Comparison of ENCODE assay signal across 18 cellular contexts in the genomic region with DNA sequence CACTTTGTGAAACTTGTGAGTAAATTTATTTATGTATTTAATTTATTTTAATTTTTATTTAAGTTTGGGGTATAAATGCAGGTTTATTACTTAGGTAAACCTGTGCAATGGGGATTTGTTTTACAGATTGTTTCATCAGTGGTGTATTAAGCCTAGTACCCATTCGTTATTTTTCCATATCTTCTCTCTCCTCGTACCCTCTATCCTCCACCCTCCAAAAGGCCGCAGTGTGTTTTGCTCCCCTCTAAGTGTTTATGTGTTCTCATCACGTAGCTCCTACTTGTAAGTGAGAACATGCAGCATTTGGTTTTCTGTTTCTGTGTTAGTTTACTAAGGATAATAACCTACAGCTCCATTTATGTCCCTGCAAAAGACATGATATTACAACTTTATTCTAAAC.
"Had no signal": no experiment of that assay in that cellular context is flagged by ENCODE, and none has a peak within 500 bp of the region (broad histone marks: within the 10 kb centered on the region; RNA-seq: fewer than 3 reads in every experiment).

No MANE protein-coding gene starts in this region.

- H3K27me3 Mint-ChIP-seq: activated CD8-positive, alpha-beta T cell treated with anti-CD3 and anti-CD28 coated beads for 36 hours; natural killer cell treated with Interleukin-12 subunit alpha and Interleukin-12 subunit beta and Interleukin-15 and Interleukin-18, amount 100 ng/mL, for 72 hours; progenitor cell of endocrine pancreas; stimulated activated naive B cell treated with anti-CD40 and anti-IgM and Interleukin-4, amounts not matched to agents 10 μg/mL and 1 μg/mL and 100 μg/mL, for 72 hours had no signal

- H3K27ac Mint-ChIP-seq: activated CD8-positive, alpha-beta T cell treated with anti-CD3 and anti-CD28 coated beads for 36 hours; activated naive CD8-positive, alpha-beta T cell; immature natural killer cell; natural killer cell treated with Interleukin-12 subunit alpha and Interleukin-12 subunit beta and Interleukin-15 and Interleukin-18, amount 100 ng/mL, for 72 hours; progenitor cell of endocrine pancreas; stimulated activated naive B cell treated with anti-CD40 and anti-IgM and Interleukin-4, amounts not matched to agents 10 μg/mL and 1 μg/mL and 100 μg/mL, for 72 hours had no signal

- H3K36me3 Mint-ChIP-seq: activated naive CD8-positive, alpha-beta T cell; immature natural killer cell; stimulated activated naive B cell treated with anti-CD40 and anti-IgM and Interleukin-4, amounts not matched to agents 10 μg/mL and 1 μg/mL and 100 μg/mL, for 72 hours had no signal

- ATAC-seq: activated CD8-positive, alpha-beta T cell treated with anti-CD3 and anti-CD28 coated beads for 36 hours; body of pancreas; gastrocnemius medialis; heart left ventricle; natural killer cell treated with Interleukin-12 subunit alpha and Interleukin-12 subunit beta and Interleukin-15 and Interleukin-18, amount 100 ng/mL, for 72 hours; stimulated activated naive B cell treated with anti-CD40 and anti-IgM and Interleukin-4, amounts not matched to agents 10 μg/mL and 1 μg/mL and 100 μg/mL, for 72 hours had no signal

- DNase-seq: activated CD4-positive, alpha-beta T cell treated with anti-CD3 and anti-CD28 coated beads for 4 hours; activated CD8-positive, alpha-beta T cell treated with anti-CD3 and anti-CD28 coated beads for 36 hours; activated gamma-delta T cell treated with Interleukin-2 at 50 U/mL for 16 hours; activated T-cell treated with anti-CD3 and anti-CD28 coated beads, Interleukin-2, amount 50 U/mL, for 48 hours; amniotic stem cell; body of pancreas; caudate nucleus; erythroblast; gastrocnemius medialis; heart left ventricle; immature natural killer cell; mesendoderm; stimulated activated CD4-positive, alpha-beta T cell treated with anti-CD3 and anti-CD28 coated beads, Interleukin-4, amount 100 ng/mL, for 1 hour; stimulated activated naive B cell treated with anti-CD40 and anti-IgM and Interleukin-4, amounts not matched to agents 10 μg/mL and 1 μg/mL and 100 μg/mL, for 72 hours; thyroid gland had no signal

- H3K4me1 Mint-ChIP-seq: immature natural killer cell; stimulated activated naive B cell treated with anti-CD40 and anti-IgM and Interleukin-4, amounts not matched to agents 10 μg/mL and 1 μg/mL and 100 μg/mL, for 72 hours had no signal

- H3K4me3 Mint-ChIP-seq: activated CD8-positive, alpha-beta T cell treated with anti-CD3 and anti-CD28 coated beads for 36 hours; activated naive CD8-positive, alpha-beta T cell; immature natural killer cell; natural killer cell treated with Interleukin-12 subunit alpha and Interleukin-12 subunit beta and Interleukin-15 and Interleukin-18, amount 100 ng/mL, for 72 hours; stimulated activated naive B cell treated with anti-CD40 and anti-IgM and Interleukin-4, amounts not matched to agents 10 μg/mL and 1 μg/mL and 100 μg/mL, for 72 hours had no signal
